Comparison of ENCODE assay signal across 8 cellular contexts in the genomic region with DNA sequence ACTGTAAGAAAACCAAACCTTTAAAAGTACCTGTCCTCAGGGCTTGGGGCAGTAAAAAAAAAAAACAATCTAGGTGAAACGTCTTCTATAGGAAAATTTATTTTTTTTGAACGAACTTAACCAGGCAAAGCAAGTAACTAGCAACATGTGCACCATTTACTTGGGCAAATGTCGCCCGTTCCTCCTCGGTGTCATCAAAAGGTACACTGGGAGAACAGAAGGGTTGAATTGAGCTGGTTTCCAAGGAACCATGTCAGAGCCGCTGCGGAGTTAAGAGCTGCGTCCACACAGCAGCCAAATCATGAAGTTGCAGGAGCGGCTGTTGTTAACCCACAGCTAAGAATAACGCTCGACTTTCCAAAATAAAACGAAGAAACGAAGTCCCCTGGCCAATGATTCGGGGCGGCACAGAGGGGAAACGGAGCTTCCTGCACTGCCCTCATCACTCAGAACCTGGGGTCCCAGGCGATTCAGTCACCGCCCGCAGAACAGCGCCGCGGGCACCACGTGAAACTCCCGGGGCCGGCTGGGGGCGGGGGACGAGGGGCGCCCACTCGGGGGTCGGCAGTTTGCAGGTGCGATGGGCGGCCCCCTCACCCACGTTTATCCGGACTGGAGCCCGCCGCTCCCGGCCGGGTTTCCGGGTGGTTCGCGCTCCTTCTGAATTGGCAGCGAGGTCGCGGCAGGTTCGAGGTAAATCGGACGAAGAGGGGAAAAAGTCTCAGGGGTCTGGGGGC. TPM values are rescaled to one million over a fixed set of nuclear protein-coding genes. Genes with fewer than 3 reads are reported as not detected.
A peak's percentile ranks its signal among the peaks of the same experiment; 100 is the strongest.
DNase-seq lines count a peak whose midpoint lies in the region; ATAC-seq and TF ChIP-seq lines count a peak whose summit lies in the region.
"Not testable (repeated sequence)": the region's sequence is repeated elsewhere in the genome, so short reads cannot be mapped to it uniquely, and the experiment has no call there.

No MANE protein-coding gene starts in this region.

- H3K4me1 ChIP-seq in A673 (ENCODE audit: insufficient read depth, low read length, poor library complexity, severe bottlenecking); HUES48 (ENCODE audit: control insufficient read depth, insufficient read depth, low read length); adrenal gland (replicated peaks in 1 of 2); gastroesophageal sphincter; mucosa of descending colon (ENCODE audit: low read depth): not testable (repeated sequence)

- TF ChIP-seq POLR2A in adrenal gland (IDR thresholded peaks at IDR 0.05); gastroesophageal sphincter (IDR thresholded peaks at IDR 0.05): not testable (repeated sequence)

- intact Hi-C loops in A673 (cut with micrococcal nuclease; ENCODE audit: unreplicated experiment); activated B cell treated with CpG ODN at 0.5 μM for 24 hours (cut with micrococcal nuclease); adrenal gland (cut with DNase I); mucosa of descending colon (cut with DNase I, micrococcal nuclease): not testable (repeated sequence)

- H3K27ac ChIP-seq in A673 (ENCODE audit: low read depth, low read length, poor library complexity, severe bottlenecking) = peak overlapping the region; percentile 80
- H3K27ac ChIP-seq in HUES48 (ENCODE audit: low read depth, low read length) = peak overlapping the region; percentile 51
- peak overlapping the region in 4 of 5 donors; percentile 94 to 99 (median 96) for H3K27ac ChIP-seq in adrenal gland
- peak overlapping the region; percentile 91 to 100 (median 96) for H3K27ac ChIP-seq in gastroesophageal sphincter

- not testable (repeated sequence) for TF ChIP-seq EP300 in gastroesophageal sphincter (IDR thresholded peaks at IDR 0.05)

- not testable (repeated sequence) for BruUV-seq in A673 (replicated peaks; lab: Mats Ljungman, UMichigan)

- not testable (repeated sequence) for H3K9me3 ChIP-seq in A673 (ENCODE audit: low read depth, low read length, poor library complexity, severe bottlenecking); HUES48 (ENCODE audit: control insufficient read depth, insufficient read depth, low read length); adrenal gland (replicated peaks in 1 of 3); gastroesophageal sphincter; mucosa of descending colon

- H3K4me3 Mint-ChIP-seq in activated B cell treated with CpG ODN at 0.5 μM for 24 hours = peak overlapping the region; percentile 80

- H3K27me3 Mint-ChIP-seq in activated B cell treated with CpG ODN at 0.5 μM for 24 hours = not testable (repeated sequence)

- not testable (repeated sequence) for H3K36me3 Mint-ChIP-seq in activated B cell treated with CpG ODN at 0.5 μM for 24 hours (ENCODE audit: low read depth)

- TF ChIP-seq CTCF in A673 (conservative IDR thresholded peaks at IDR 0.05; ENCODE audit: low read depth, low read length); activated B cell treated with CpG ODN at 0.5 μM for 24 hours (IDR thresholded peaks at IDR 0.05); adrenal gland (IDR thresholded peaks at IDR 0.05); mucosa of descending colon (IDR thresholded peaks at IDR 0.05): not testable (repeated sequence)
- TF ChIP-seq CTCF in gastroesophageal sphincter (IDR thresholded peaks at IDR 0.05) = peak in 1 of 4 experiments; percentile 8

- not testable (repeated sequence) for H3K27me3 ChIP-seq in A673 (replicated peaks; ENCODE audit: insufficient read depth, low read depth, low read length, poor library complexity); HUES48 (ENCODE audit: control insufficient read depth, insufficient read depth, low read length); adrenal gland; gastroesophageal sphincter

- peak overlapping the region; percentile 70 for H3K27ac Mint-ChIP-seq in activated B cell treated with CpG ODN at 0.5 μM for 24 hours

- DNase-seq in A673 (ENCODE audit: low spot score) = peak; percentile 4
- DNase-seq in activated B cell treated with CpG ODN at 0.5 μM for 24 hours = peak; percentile 48
- DNase-seq in adrenal gland = peak in 6 of 7 donors; percentile 13 to 54 (median 22)
- DNase-seq in mucosa of descending colon = peak; percentile 28 to 64 (median 54)
- DNase-seq in stimulated activated CD4-positive, alpha-beta T cell treated with anti-CD3 and anti-CD28 coated beads, Interleukin-1b, Interleukin-23, amount 100 ng/mL, for 48 hours = peak; percentile 18

- peak; percentile 0 for ATAC-seq in GM19328 (IDR thresholded peaks at IDR 0.05; ENCODE audit: unreplicated experiment)
- ATAC-seq in activated B cell treated with CpG ODN at 0.5 μM for 24 hours (ENCODE audit: low read depth); gastroesophageal sphincter; mucosa of descending colon: not testable (repeated sequence)

- not testable (repeated sequence) for H3K36me3 ChIP-seq in A673 (ENCODE audit: insufficient read depth, low read length, poor library complexity, severe bottlenecking); HUES48 (ENCODE audit: control insufficient read depth, insufficient read depth, low read length); adrenal gland (replicated peaks in 1 of 2); gastroesophageal sphincter; mucosa of descending colon (ENCODE audit: low read depth)

- H3K4me3 ChIP-seq in A673 (ENCODE audit: low read depth, low read length, poor library complexity, severe bottlenecking) (peak overlapping the region; percentile 55), HUES48 (ENCODE audit: low read depth, low read length) (peak overlapping the region; percentile 76), adrenal gland (peak overlapping the region in 2 of 4 donors; percentile 67 to 85), gastroesophageal sphincter (peak overlapping the region; percentile 60 to 68), mucosa of descending colon (peak overlapping the region; percentile 57)

- H3K9ac ChIP-seq in HUES48 (ENCODE audit: low read depth, low read length) = not testable (repeated sequence)

- POLR2A ChIA-PET in A673 (lab: Charles Lee; ENCODE audit: low non-redundant PET); activated B cell treated with CpG ODN at 0.5 μM for 24 hours (lab: Charles Lee): not testable (repeated sequence)

- 0 to 1% (median 1%) methylated on average over 5 to 44 of the region's 47 CpGs for WGBS in adrenal gland, 4 donors
- 0% methylated on average over 1 to 5 of the region's 47 CpGs for WGBS in gastroesophageal sphincter (ENCODE audit: low coverage in 1 of 2), 2 donors

- CTCF ChIA-PET in A673 (lab: Charles Lee); activated B cell treated with CpG ODN at 0.5 μM for 24 hours (lab: Charles Lee): not testable (repeated sequence)

- H3K9me3 Mint-ChIP-seq in activated B cell treated with CpG ODN at 0.5 μM for 24 hours = not testable (repeated sequence)

- peaks cover 13% of the 10 kb centered on the region for H3K4me1 Mint-ChIP-seq in activated B cell treated with CpG ODN at 0.5 μM for 24 hours

RNA-seq across cellular contexts. Expression of a gene that starts 53.6 kb away (rescaled TPM):
- total RNA-seq in A673 (2021) (2.0 and 3.3 TPM in 2 replicates), activated B cell treated with CpG ODN at 0.5 μM for 24 hours (5.5 and 8.3 TPM in 2 replicates), adrenal gland (1 to 10 TPM in 4 of 8 donors, under 1 TPM in 2, not detected in 2; 0.61 to 4.3 (median 2.0) TPM), gastroesophageal sphincter (1 to 10 TPM in 3 of 4 donors, not detected in 1; 1.0 to 7.5 (median 4.3) TPM), mucosa of descending colon (1 to 10 TPM; 2.1 to 5.6 (median 5.4) TPM)
- 10 to 100 TPM in 1 of 3 donors, 1 to 10 TPM in 1, under 1 TPM in 1; 0.81 to 16.4 (median 3.1) TPM for polyA plus RNA-seq in adrenal gland

Comparison
In these comparisons a context has a peak if more than half of its experiments do, and no peak if none do; other contexts are left out.
1. DNase-seq: peak in every context shown above with its lines; median percentile 54 in mucosa of descending colon; 48 in activated B cell treated with CpG ODN at 0.5 μM for 24 hours; 22 in adrenal gland; 18 in stimulated activated CD4-positive, alpha-beta T cell treated with anti-CD3 and anti-CD28 coated beads, Interleukin-1b, Interleukin-23, amount 100 ng/mL, for 48 hours; 4 in A673.